25 cellular contexts compared by ENCODE assay signal in genomic region chr2:23019476-23019875, GRCh38.
"Had no signal": no experiment of that assay in that cellular context is flagged by ENCODE, and none has a peak within 500 bp of the region (broad histone marks: within the 10 kb centered on the region; RNA-seq: fewer than 3 reads in every experiment).

No MANE protein-coding gene starts in this region.

- H3K4me3 Mint-ChIP-seq: activated CD4-positive, alpha-beta memory T cell treated with anti-CD3 and anti-CD28 coated beads for 36 hours; activated CD4-positive, alpha-beta T cell treated with anti-CD3 and anti-CD28 coated beads, Interleukin-2, amount 10 ng/mL, durations not matched to agents 7 days and 5 days; activated naive CD8-positive, alpha-beta T cell treated with anti-CD3 and anti-CD28 coated beads, Interleukin-2, amount 10 ng/mL, durations not matched to agents 7 days and 5 days; T-helper 1 cell treated with Interleukin-12 subunit alpha and Interleukin-12 subunit beta and Interleukin-4 antibody, amounts not matched to agents 30 μg/mL and 1 μg/mL, for 36 hours had no signal

- H3K9me3 ChIP-seq: adrenal gland, MG63, Peyer's patch, SJCRH30 had no signal

- H3K4me1 ChIP-seq: adrenal gland, Peyer's patch, SJCRH30 had no signal

- H3K27ac ChIP-seq: adrenal gland, Peyer's patch, RWPE1, SJCRH30 had no signal

- H3K27me3 ChIP-seq: adrenal gland, MG63, Peyer's patch had no signal

- H3K9me3 Mint-ChIP-seq: activated CD4-positive, alpha-beta memory T cell treated with anti-CD3 and anti-CD28 coated beads for 36 hours; activated CD4-positive, alpha-beta T cell treated with anti-CD3 and anti-CD28 coated beads, Interleukin-2, amount 10 ng/mL, durations not matched to agents 7 days and 5 days; activated naive CD8-positive, alpha-beta T cell treated with anti-CD3 and anti-CD28 coated beads, Interleukin-2, amount 10 ng/mL, durations not matched to agents 7 days and 5 days; activated T-helper 2 cell treated with anti-CD3 and anti-CD28 coated beads, Interferon-gamma antibody, Interleukin-2, Interleukin-4, amounts not matched to agents 10 μg/mL and 5 μg/mL and 100 μg/mL, durations not matched to agents 14 hours and 24 hours and 36 hours; T-helper 1 cell treated with Interleukin-12 subunit alpha and Interleukin-12 subunit beta and Interleukin-4 antibody, amounts not matched to agents 30 μg/mL and 1 μg/mL, for 36 hours had no signal

- H3K4me3 ChIP-seq: adrenal gland, MG63, Peyer's patch, SJCRH30 had no signal

- H3K4me1 Mint-ChIP-seq: activated CD4-positive, alpha-beta T cell treated with anti-CD3 and anti-CD28 coated beads, Interleukin-2, amount 10 ng/mL, durations not matched to agents 7 days and 5 days; activated naive CD8-positive, alpha-beta T cell treated with anti-CD3 and anti-CD28 coated beads, Interleukin-2, amount 10 ng/mL, durations not matched to agents 7 days and 5 days had no signal

- H3K27me3 Mint-ChIP-seq: activated CD4-positive, alpha-beta memory T cell treated with anti-CD3 and anti-CD28 coated beads for 36 hours; activated CD4-positive, alpha-beta T cell treated with anti-CD3 and anti-CD28 coated beads, Interleukin-2, amount 10 ng/mL, durations not matched to agents 7 days and 5 days had no signal

- H3K36me3 ChIP-seq: adrenal gland, MG63, Peyer's patch, SJCRH30 had no signal

- H3K36me3 Mint-ChIP-seq: activated CD4-positive, alpha-beta memory T cell treated with anti-CD3 and anti-CD28 coated beads for 36 hours; activated naive CD8-positive, alpha-beta T cell treated with anti-CD3 and anti-CD28 coated beads, Interleukin-2, amount 10 ng/mL, durations not matched to agents 7 days and 5 days had no signal

- H3K27ac Mint-ChIP-seq: activated CD4-positive, alpha-beta memory T cell treated with anti-CD3 and anti-CD28 coated beads for 36 hours; activated CD4-positive, alpha-beta T cell treated with anti-CD3 and anti-CD28 coated beads, Interleukin-2, amount 10 ng/mL, durations not matched to agents 7 days and 5 days; activated naive CD8-positive, alpha-beta T cell treated with anti-CD3 and anti-CD28 coated beads, Interleukin-2, amount 10 ng/mL, durations not matched to agents 7 days and 5 days; activated T-helper 2 cell treated with anti-CD3 and anti-CD28 coated beads, Interferon-gamma antibody, Interleukin-2, Interleukin-4, amounts not matched to agents 10 μg/mL and 5 μg/mL and 100 μg/mL, durations not matched to agents 14 hours and 24 hours and 36 hours; T-helper 1 cell treated with Interleukin-12 subunit alpha and Interleukin-12 subunit beta and Interleukin-4 antibody, amounts not matched to agents 30 μg/mL and 1 μg/mL, for 36 hours had no signal

- DNase-seq: activated CD4-positive, alpha-beta memory T cell treated with anti-CD3 and anti-CD28 coated beads for 36 hours; activated CD4-positive, alpha-beta T cell treated with anti-CD3 and anti-CD28 coated beads, Interleukin-2, amount 10 ng/mL, durations not matched to agents 7 days and 5 days; activated CD4-positive, CD25-positive, alpha-beta regulatory T cell; activated CD8-positive, alpha-beta memory T cell treated with anti-CD3 and anti-CD28 coated beads for 24 hours; activated naive CD4-positive, alpha-beta T cell treated with anti-CD3 and anti-CD28 coated beads, Interleukin-2, amount 50 U/mL, for 16 hours; activated naive CD8-positive, alpha-beta T cell treated with anti-CD3 and anti-CD28 coated beads, Interleukin-2, amount 10 ng/mL, durations not matched to agents 7 days and 5 days; activated T-cell treated with anti-CD3 and anti-CD28 coated beads, Interleukin-2, amount 50 U/mL, for 48 hours; adrenal gland; anterior cingulate cortex; cerebellar nuclear complex; MG63; NCI-H1105 treated with DMSO at 0.1 percent for 48 hours; NCI-H1436 treated with DMSO at 0.1 percent for 48 hours; NCI-H187; NCI-H2081; NCI-H510A treated with DMSO at 0.1 percent for 48 hours; NCI-H774; NK-92 treated with Interleukin-12 subunit alpha and Interleukin-12 subunit beta, amount 100 ng/mL, for 24 hours; Peyer's patch; Right ventricle myocardium superior; SJCRH30; T-helper 9 cell had no signal
